18 cellular contexts compared by ENCODE assay signal in the genomic region with DNA sequence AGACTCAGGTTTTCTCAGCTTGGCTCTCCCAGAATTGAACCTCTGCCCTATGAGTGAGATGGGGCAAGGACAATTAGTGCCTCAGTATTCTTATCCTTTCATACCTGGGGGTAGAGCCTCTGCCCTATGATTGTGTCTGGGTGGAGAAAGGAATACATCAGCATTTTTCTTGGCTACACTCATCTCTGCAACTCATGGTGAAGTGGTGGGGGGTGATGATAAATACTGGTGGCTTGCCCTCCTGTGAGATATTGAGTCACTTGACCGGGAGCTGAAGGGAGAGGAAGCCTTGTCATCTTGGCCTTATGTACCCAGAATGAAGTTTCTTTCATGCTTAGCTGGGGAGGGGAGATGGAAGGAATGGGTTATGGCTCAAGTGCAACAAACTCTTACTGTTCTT.
A peak's percentile ranks its signal among the peaks of the same experiment; 100 is the strongest.
DNase-seq lines count a peak whose midpoint lies in the region; ATAC-seq and TF ChIP-seq lines count a peak whose summit lies in the region.
"Had no signal": no experiment of that assay in that cellular context is flagged by ENCODE, and none has a peak within 500 bp of the region (broad histone marks: within the 10 kb centered on the region; RNA-seq: fewer than 3 reads in every experiment).

No MANE protein-coding gene starts in this region.

- POLR2A ChIA-PET in AG04449 (lab: Yijun Ruan, JAX): no interaction called here

- no peak overlapping the region for H3K4me3 ChIP-seq in AG04449 (ENCODE audit: low read depth, low read length)
- H3K4me3 ChIP-seq: A549, hepatocyte, testis, vagina had no signal

- no peak for ATAC-seq in HG02870 (IDR thresholded peaks at IDR 0.05; ENCODE audit: unreplicated experiment)
- ATAC-seq: A549; right cardiac atrium; stimulated activated effector memory CD8-positive, alpha-beta T cell treated with anti-CD3 and anti-CD28 coated beads, Interleukin-12 subunit alpha, Interleukin-12 subunit beta, amount 100 ng/mL, for 72 hours had no signal

- TF ChIP-seq CTCF in AG04449 (IDR thresholded peaks at IDR 0.05; ENCODE audit: insufficient read depth, low read length, missing control alignments): no peak

- CTCF ChIA-PET in AG04449 (lab: Yijun Ruan, JAX): interaction anchor here (1.3 kb wide), 1 partner anchor 20 kb away, joined by 3 read pairs; no protein-coding TSS in a partner anchor

- peak; percentile 3 for DNase-seq in AG04449 (ENCODE audit: low read depth, low spot score)
- peak; percentile 84 for DNase-seq in HT1080 (ENCODE audit: low read depth)
- peak; percentile 47 for DNase-seq in astrocyte of the hippocampus (ENCODE audit: low read depth, low spot score)
- DNase-seq in glomerular visceral epithelial cell (ENCODE audit: extremely low spot score): peak; percentile 25
- no peak for DNase-seq in NCI-H524 (lab: John Stamatoyannopoulos, UW)
- DNase-seq in HK-2 (ENCODE audit: unreplicated experiment): no peak
- no peak for DNase-seq in NCI-H69 (lab: John Stamatoyannopoulos, UW)
- DNase-seq: amniotic stem cell, cerebellar nuclear complex, naive B cell, NCI-H82, right cardiac atrium, testis had no signal

Comparison
In these comparisons a context has a peak if more than half of its experiments do, and no peak if none do; other contexts are left out.
1. DNase-seq: peak in AG04449 (single experiment), HT1080 (single experiment), astrocyte of the hippocampus (single experiment) and glomerular visceral epithelial cell (single experiment); none in NCI-H524 (0 of 2), HK-2 (single experiment) and NCI-H69 (single experiment).